Comparison of ENCODE assay signal across 8 cellular contexts in the genomic region with DNA sequence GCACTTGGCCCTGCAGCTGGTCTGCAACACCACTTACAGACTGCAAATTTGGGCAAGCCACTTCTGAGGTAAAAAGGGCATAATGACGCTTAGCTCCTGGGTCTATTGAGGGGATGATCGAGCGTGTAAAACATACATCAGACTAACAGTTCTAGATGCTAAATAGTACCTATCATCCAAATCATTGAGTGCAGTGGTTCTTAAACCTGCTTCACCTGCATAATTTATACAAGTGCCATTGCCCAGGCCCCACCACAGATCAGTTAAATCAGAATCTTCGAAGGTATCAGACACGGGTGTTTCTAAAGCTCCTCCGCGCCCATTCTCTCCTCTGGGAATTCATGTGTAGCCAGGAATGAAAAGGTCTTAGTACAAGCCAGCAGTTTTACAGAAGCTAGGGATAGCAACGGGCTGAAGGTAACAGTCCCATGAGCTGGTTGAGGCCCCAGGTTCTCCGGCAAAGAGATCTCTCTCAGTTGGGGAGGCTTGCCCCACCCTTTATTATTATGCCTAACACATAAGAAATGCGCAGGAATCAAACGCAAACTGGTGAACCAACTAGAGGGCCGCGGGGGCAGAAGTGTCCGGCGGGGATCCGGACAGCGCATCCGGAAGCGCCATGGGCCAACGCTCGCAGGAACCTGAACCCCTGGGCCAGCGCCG. TPM values are rescaled to one million over a fixed set of nuclear protein-coding genes. Genes with fewer than 3 reads are reported as not detected.
DNase-seq lines count a peak whose midpoint lies in the region; ATAC-seq, FAIRE-seq and TF ChIP-seq lines count a peak whose summit lies in the region.

No MANE protein-coding gene starts in this region.

- no peak overlapping the region for H2BK20ac ChIP-seq in H1 (ENCODE audit: low read length)

- peaks cover 13% of the 10 kb centered on the region for H3K23me2 ChIP-seq in H1 (ENCODE audit: low read depth, low read length)

- H3K79me1 ChIP-seq in H1 (ENCODE audit: low read depth, low read length): peaks cover 2% of the 10 kb centered on the region; the same call in 1 of the 2 replicates

- H4K8ac ChIP-seq in H1 (ENCODE audit: extremely low read depth, insufficient read depth, low read length): peak overlapping the region; percentile 93; the same call in 1 of the 2 replicates

- peaks cover 2 to 7% of the 10 kb centered on the region in 2 experiments for H4K20me1 ChIP-seq in H1 (replicated peaks in 1 of 2; ENCODE audit: control insufficient read depth in 1 of 2, insufficient read depth in 2 of 2, low read length in 2 of 2)

- POLR2A ChIA-PET in H1 (lab: Charles Lee; ENCODE audit: partially characterized antibody): interaction anchor here (0.6 to 3.8 kb wide), 14 partner anchors 10 to 182 kb away, joined by 3 to 39 read pairs (median 7); a partner anchor contains a TSS

- no peak for TF ChIP-seq POLR2A in H1 (IDR thresholded peaks at IDR 0.05; ENCODE audit: control extremely low read depth in 1 of 2, low read depth in 2 of 2, low read length in 2 of 2)

- no peak overlapping the region for H2BK5ac ChIP-seq in H1 (ENCODE audit: low read depth, low read length)

- TF ChIP-seq EP300 in H1 (IDR thresholded peaks at IDR 0.05; ENCODE audit: borderline replicate concordance in 1 of 2, low read depth in 2 of 2, low read length in 2 of 2): no peak

- DNase-seq in GM12864 (ENCODE audit: low read depth) (no peak), MG63 (no peak), H1 (ENCODE audit: low read depth in 1 of 2, low spot score in 2 of 2) (no peak), omental fat pad (ENCODE audit: low spot score) (no peak), C1 segment of cervical spinal cord (lab: John Stamatoyannopoulos, UW) (no peak), GM19240 (ENCODE audit: insufficient read length, low spot score) (no peak), NCI-H748 treated with DMSO at 0.1 percent for 48 hours (lab: John Stamatoyannopoulos, UW) (no peak)

- H3K9me3 ChIP-seq in MG63 (no peaks in the 10 kb centered on the region), H1 (ENCODE audit: insufficient read depth in 2 of 2, low read depth in 1 of 2, low read length in 1 of 2) (no peaks in the 10 kb centered on the region)

- peak overlapping the region; percentile 91 for H3K4me3 ChIP-seq in GM12864 (ENCODE audit: low read depth, low read length)
- H3K4me3 ChIP-seq in MG63: peak overlapping the region; percentile 83
- H3K4me3 ChIP-seq in H1 (ENCODE audit: extremely low read depth in 1 of 4, insufficient read depth in 2 of 4, low read depth in 3 of 4, low read length in 4 of 4): peak overlapping the region; percentile 77 to 88 (median 84)

- no peak overlapping the region for H3K56ac ChIP-seq in H1 (replicated peaks; ENCODE audit: insufficient read length, low read depth, low read length)

- no peak overlapping the region for H2BK15ac ChIP-seq in H1 (ENCODE audit: low read length)

- ATAC-seq in GM21717 (IDR thresholded peaks at IDR 0.05; ENCODE audit: unreplicated experiment) (peak; percentile 33), omental fat pad (ENCODE audit: low FRiP score) (peak; percentile 1)

- CTCF ChIA-PET in H1 (lab: Charles Lee; ENCODE audit: partially characterized antibody): interaction anchor here (0.8 to 2.5 kb wide), 9 partner anchors 8 to 174 kb away, joined by 3 to 6 read pairs (median 4); a partner anchor contains a TSS

- peak overlapping the region; percentile 96; the same call in 1 of the 2 replicates for H2AFZ ChIP-seq in H1 (ENCODE audit: low read length)

- no peak for TF ChIP-seq CTCF in GM12864 (IDR thresholded peaks at IDR 0.05; ENCODE audit: low read depth, low read length, missing control alignments)
- TF ChIP-seq CTCF in H1 (IDR thresholded peaks at IDR 0.05; ENCODE audit: control extremely low read depth in 1 of 3, insufficient read depth in 1 of 3, low read depth in 1 of 3, low read length in 3 of 3): no peak
- no peak for TF ChIP-seq CTCF in omental fat pad (IDR thresholded peaks at IDR 0.05)

- peak overlapping the region; percentile 78 to 98 for H3K4me2 ChIP-seq in H1 (ENCODE audit: insufficient read depth in 1 of 2, low read depth in 2 of 2, low read length in 2 of 2)

- WGBS in H1 (ENCODE audit: extremely low coverage in 1 of 2, insufficient coverage in 1 of 2, insufficient read length in 1 of 2, insufficient replicate concordance in 2 of 2, low coverage in 1 of 2, low lambda C conversion rate in 2 of 2, missing lambda C conversion rate in 1 of 2), 2 experiments: 15% methylated on average over 23 of the region's 23 CpGs; no CpG with 5 or more reads in 1 of the 2 experiments

- H3K14ac ChIP-seq in H1 (ENCODE audit: insufficient read length): no peak overlapping the region

- no peak overlapping the region for H2BK120ac ChIP-seq in H1 (replicated peaks; ENCODE audit: low read depth, low read length)

- TF ChIP-seq RAD21 in H1 (IDR thresholded peaks at IDR 0.05 in 1 of 2, conservative IDR thresholded peaks at IDR 0.05 in 1 of 2; ENCODE audit: low read depth in 2 of 2, low read length in 2 of 2): no peak

- H3K23ac ChIP-seq in H1 (ENCODE audit: insufficient read length): no peak overlapping the region

- H3K36me3 ChIP-seq in MG63 (peaks cover 19% of the 10 kb centered on the region), H1 (ENCODE audit: control insufficient read depth in 2 of 4, insufficient read depth in 4 of 4, low read length in 3 of 4) (peaks cover 4 to 21% (median 7%) of the 10 kb centered on the region in 4 experiments; a peak in 4 of 8 replicates)

- H3K4ac ChIP-seq in H1 (replicated peaks; ENCODE audit: insufficient read length, low read depth, low read length): no peak overlapping the region

- H3K4me1 ChIP-seq in H1 (replicated peaks in 1 of 4; ENCODE audit: control insufficient read depth in 3 of 4, insufficient read depth in 4 of 4, low read length in 3 of 4): peaks cover 0 to 11% (median 3%) of the 10 kb centered on the region in 4 experiments; a peak in 4 of 7 replicates

- H2BK12ac ChIP-seq in H1 (ENCODE audit: low read depth, low read length): no peak overlapping the region

- FAIRE-seq in H1 (lab: Jason Lieb, UNC): no peak

- peak overlapping the region; percentile 68 for H4K91ac ChIP-seq in H1 (replicated peaks; ENCODE audit: insufficient read length, low read length)

- H3K27me3 ChIP-seq in MG63: no peaks in the 10 kb centered on the region
- H3K27me3 ChIP-seq in H1 (replicated peaks in 1 of 4; ENCODE audit: control insufficient read depth in 3 of 4, extremely low read depth in 1 of 4, insufficient read depth in 3 of 4, low read length in 3 of 4): peaks cover 0 to 3% (median 0%) of the 10 kb centered on the region in 4 experiments; a peak in 2 of 7 replicates

- H2AK5ac ChIP-seq in H1 (ENCODE audit: low read depth, low read length): no peak overlapping the region

- peak overlapping the region; percentile 83 for H3K27ac ChIP-seq in H1 (ENCODE audit: low read depth, low read length)

- peak overlapping the region; percentile 63 to 94 (median 89) for H3K9ac ChIP-seq in H1 (replicated peaks in 1 of 4; ENCODE audit: extremely low read depth in 1 of 4, low read depth in 3 of 4, low read length in 3 of 4)

- peaks cover 0 to 18% of the 10 kb centered on the region in 2 experiments; a peak in 3 of 4 replicates for H3K79me2 ChIP-seq in H1 (ENCODE audit: control insufficient read depth in 1 of 2, insufficient read depth in 2 of 2, low read length in 2 of 2)

- H3K18ac ChIP-seq in H1 (ENCODE audit: extremely low read depth, low read length): no peak overlapping the region

- peak overlapping the region; percentile 70 for H4K5ac ChIP-seq in H1 (ENCODE audit: insufficient read length, low read depth, low read length)

RNA-seq across cellular contexts. Expression of a gene that starts 0.7 kb away (rescaled TPM):
- 167 and 209 TPM in 2 replicates for total RNA-seq in MG63 (2014; rRNA removed; shearing (Covaris generic); ENCODE audit: low replicate concordance)
- 97.2 and 99.5 TPM in 2 replicates for total RNA-seq in H1 (2021; fragmentation: NEBNext Ultra II Directional; extraction: Animal tissue kit (Norgen Biotek cat#: 25700))
- polyA plus RNA-seq in H1 (2011; rRNA removed): 398 and 514 TPM in 2 replicates
- polyA plus RNA-seq in H1 (2011; cell fraction: cytosol; rRNA removed): 335 TPM
- 327 TPM for polyA plus RNA-seq in H1 (2011; cell fraction: nucleus; rRNA removed)
- 151 to 246 TPM (median 213 TPM) in 4 replicates for polyA plus RNA-seq in H1 (2012, experiment 1 of 2)
- 395 TPM for polyA plus RNA-seq in H1 (2012, experiment 2 of 2)
- polyA plus RNA-seq in H1 (2013, experiment 1 of 2): 279 TPM
- 252 TPM for polyA plus RNA-seq in H1 (2013, experiment 2 of 2)
- 113 and 120 TPM in 2 replicates for polyA minus RNA-seq in H1 (2011; rRNA and poly(A)+ RNA removed)
- polyA minus RNA-seq in H1 (2011; cell fraction: cytosol; rRNA and poly(A)+ RNA removed): 36.7 TPM
- 67.3 TPM for polyA minus RNA-seq in H1 (2011; cell fraction: nucleus; rRNA and poly(A)+ RNA removed)
- 100 to 1,000 TPM in 3 of 4 donors, 10 to 100 TPM in 1; 94.7 to 216 (median 144) TPM for total RNA-seq in omental fat pad

RNA-seq across cellular contexts. Expression of a gene that starts 7.7 kb away (rescaled TPM):
- 3.9 and 6.8 TPM in 2 replicates for total RNA-seq in MG63 (2014; rRNA removed; shearing (Covaris generic); ENCODE audit: low replicate concordance)
- total RNA-seq in H1 (2021; fragmentation: NEBNext Ultra II Directional; extraction: Animal tissue kit (Norgen Biotek cat#: 25700)): 19.8 and 22.4 TPM in 2 replicates
- 29.9 and 42.6 TPM in 2 replicates for polyA plus RNA-seq in H1 (2011; rRNA removed)
- 21.6 TPM for polyA plus RNA-seq in H1 (2011; cell fraction: cytosol; rRNA removed)
- 95.9 TPM for polyA plus RNA-seq in H1 (2011; cell fraction: nucleus; rRNA removed)
- 12.3 to 22.2 TPM (median 20.1 TPM) in 4 replicates for polyA plus RNA-seq in H1 (2012, experiment 1 of 2)
- polyA plus RNA-seq in H1 (2012, experiment 2 of 2): 19.3 TPM
- 17.5 TPM for polyA plus RNA-seq in H1 (2013, experiment 1 of 2)
- 17.1 TPM for polyA plus RNA-seq in H1 (2013, experiment 2 of 2)
- polyA minus RNA-seq in H1 (2011; rRNA and poly(A)+ RNA removed): 12.1 and 19.4 TPM in 2 replicates
- polyA minus RNA-seq in H1 (2011; cell fraction: cytosol; rRNA and poly(A)+ RNA removed): 5.9 TPM
- polyA minus RNA-seq in H1 (2011; cell fraction: nucleus; rRNA and poly(A)+ RNA removed): 14.9 TPM
- total RNA-seq in omental fat pad: 10 to 100 TPM; 20.1 to 38.7 (median 25.5) TPM

RNA-seq across cellular contexts. Expression of a gene that starts 10.6 kb away (rescaled TPM):
- 8.3 and 76.7 TPM in 2 replicates for total RNA-seq in MG63 (2014; rRNA removed; shearing (Covaris generic); ENCODE audit: low replicate concordance)
- total RNA-seq in H1 (2021; fragmentation: NEBNext Ultra II Directional; extraction: Animal tissue kit (Norgen Biotek cat#: 25700)): 4.7 and 5.2 TPM in 2 replicates
- polyA plus RNA-seq in H1 (2011; rRNA removed): 13.4 and 14.2 TPM in 2 replicates
- polyA plus RNA-seq in H1 (2011; cell fraction: cytosol; rRNA removed): 10.9 TPM
- polyA plus RNA-seq in H1 (2011; cell fraction: nucleus; rRNA removed): 11.4 TPM
- polyA plus RNA-seq in H1 (2012, experiment 1 of 2): 4.9 to 9.1 TPM (median 7.5 TPM) in 4 replicates
- 10.2 TPM for polyA plus RNA-seq in H1 (2012, experiment 2 of 2)
- polyA plus RNA-seq in H1 (2013, experiment 1 of 2): 7.4 TPM
- 7.8 TPM for polyA plus RNA-seq in H1 (2013, experiment 2 of 2)
- polyA minus RNA-seq in H1 (2011; rRNA and poly(A)+ RNA removed): 3.0 and 3.4 TPM in 2 replicates
- polyA minus RNA-seq in H1 (2011; cell fraction: cytosol; rRNA and poly(A)+ RNA removed): 1.8 TPM
- polyA minus RNA-seq in H1 (2011; cell fraction: nucleus; rRNA and poly(A)+ RNA removed): not detected
- 100 to 1,000 TPM in 1 of 4 donors, 10 to 100 TPM in 3; 51.4 to 116 (median 85.0) TPM for total RNA-seq in omental fat pad

RNA-seq across cellular contexts. Expression of a gene that starts 17.0 kb away (rescaled TPM):
- total RNA-seq in MG63 (2014; rRNA removed; shearing (Covaris generic); ENCODE audit: low replicate concordance): 16.2 and 17.3 TPM in 2 replicates
- 40.9 and 46.3 TPM in 2 replicates for total RNA-seq in H1 (2021; fragmentation: NEBNext Ultra II Directional; extraction: Animal tissue kit (Norgen Biotek cat#: 25700))
- 47.2 and 49.4 TPM in 2 replicates for polyA plus RNA-seq in H1 (2011; rRNA removed)
- polyA plus RNA-seq in H1 (2011; cell fraction: cytosol; rRNA removed): 46.6 TPM
- 55.1 TPM for polyA plus RNA-seq in H1 (2011; cell fraction: nucleus; rRNA removed)
- polyA plus RNA-seq in H1 (2012, experiment 1 of 2): 33.5 to 45.1 TPM (median 40.7 TPM) in 4 replicates
- polyA plus RNA-seq in H1 (2012, experiment 2 of 2): 27.8 TPM
- polyA plus RNA-seq in H1 (2013, experiment 1 of 2): 58.4 TPM
- 57.9 TPM for polyA plus RNA-seq in H1 (2013, experiment 2 of 2)
- 57.6 and 59.6 TPM in 2 replicates for polyA minus RNA-seq in H1 (2011; rRNA and poly(A)+ RNA removed)
- polyA minus RNA-seq in H1 (2011; cell fraction: cytosol; rRNA and poly(A)+ RNA removed): 30.2 TPM
- 34.8 TPM for polyA minus RNA-seq in H1 (2011; cell fraction: nucleus; rRNA and poly(A)+ RNA removed)
- total RNA-seq in omental fat pad: 10 to 100 TPM in 3 of 4 donors, 1 to 10 TPM in 1; 7.9 to 19.5 (median 12.8) TPM

RNA-seq across cellular contexts. Expression of a gene that starts 17.5 kb away (rescaled TPM):
- not detected in 2 replicates for total RNA-seq in MG63 (2014; rRNA removed; shearing (Covaris generic); ENCODE audit: low replicate concordance)
- 34.4 and 38.1 TPM in 2 replicates for total RNA-seq in H1 (2021; fragmentation: NEBNext Ultra II Directional; extraction: Animal tissue kit (Norgen Biotek cat#: 25700))
- polyA plus RNA-seq in H1 (2011; rRNA removed): 55.2 and 69.7 TPM in 2 replicates
- polyA plus RNA-seq in H1 (2011; cell fraction: cytosol; rRNA removed): 60.1 TPM
- 18.0 TPM for polyA plus RNA-seq in H1 (2011; cell fraction: nucleus; rRNA removed)
- 47.6 to 56.1 TPM (median 49.2 TPM) in 4 replicates for polyA plus RNA-seq in H1 (2012, experiment 1 of 2)
- 57.3 TPM for polyA plus RNA-seq in H1 (2012, experiment 2 of 2)
- 59.3 TPM for polyA plus RNA-seq in H1 (2013, experiment 1 of 2)
- 60.5 TPM for polyA plus RNA-seq in H1 (2013, experiment 2 of 2)
- polyA minus RNA-seq in H1 (2011; rRNA and poly(A)+ RNA removed): 11.0 and 15.1 TPM in 2 replicates
- polyA minus RNA-seq in H1 (2011; cell fraction: cytosol; rRNA and poly(A)+ RNA removed): 6.2 TPM
- polyA minus RNA-seq in H1 (2011; cell fraction: nucleus; rRNA and poly(A)+ RNA removed): 5.6 TPM
- 10 to 100 TPM; 23.3 to 48.7 (median 46.1) TPM for total RNA-seq in omental fat pad
